6 cellular contexts compared by ENCODE assay signal in genomic region chr7:149250151-149250550, GRCh38. TPM values are rescaled to one million over a fixed set of nuclear protein-coding genes. Genes with fewer than 3 reads are reported as not detected.
DNase-seq lines count a peak whose midpoint lies in the region; ATAC-seq and TF ChIP-seq lines count a peak whose summit lies in the region.
"Not testable (repeated sequence)": the region's sequence is repeated elsewhere in the genome, so short reads cannot be mapped to it uniquely, and the experiment has no call there.

No MANE protein-coding gene starts in this region.

- not testable (repeated sequence) for H3K27me3 ChIP-seq in osteoblast (ENCODE audit: insufficient read depth, low read length)

- peak overlapping the region; percentile 66 for H3K27ac Mint-ChIP-seq in activated CD4-positive, alpha-beta T cell treated with anti-CD3 and anti-CD28 coated beads, Interleukin-2, amount 10 ng/mL, durations not matched to agents 24 days and 14 days
- H3K27ac Mint-ChIP-seq in activated T-cell treated with anti-CD3 and anti-CD28 coated beads, Interleukin-2, amount 50 U/mL, for 24 hours, result peak overlapping the region; percentile 89
- peak overlapping the region; percentile 46 for H3K27ac Mint-ChIP-seq in activated T-helper 2 cell treated with anti-CD3 and anti-CD28 coated beads, Interferon-gamma antibody, Interleukin-2, Interleukin-4, amounts not matched to agents 10 μg/mL and 5 μg/mL and 100 μg/mL, durations not matched to agents 14 hours and 24 hours and 36 hours
- peak overlapping the region; percentile 99 for H3K27ac Mint-ChIP-seq in activated naive CD8-positive, alpha-beta T cell treated with anti-CD3 and anti-CD28 coated beads, Interleukin-2, amount 50 U/mL, for 24 hours
- peak overlapping the region; percentile 78 for H3K27ac Mint-ChIP-seq in stimulated activated memory B cell treated with anti-CD40 and anti-IgM and Interleukin-4, amounts not matched to agents 10 μg/mL and 1 μg/mL and 100 μg/mL, for 72 hours

- not testable (repeated sequence) for H3K27ac ChIP-seq in osteoblast (ENCODE audit: low read depth, low read length)

- intact Hi-C loops in activated CD4-positive, alpha-beta T cell treated with anti-CD3 and anti-CD28 coated beads, Interleukin-2, amount 10 ng/mL, durations not matched to agents 24 days and 14 days (cut with micrococcal nuclease); activated T-helper 2 cell treated with anti-CD3 and anti-CD28 coated beads, Interferon-gamma antibody, Interleukin-2, Interleukin-4, amounts not matched to agents 10 μg/mL and 5 μg/mL and 100 μg/mL, durations not matched to agents 14 hours and 24 hours and 36 hours (cut with micrococcal nuclease): not testable (repeated sequence)

- H3K4me3 Mint-ChIP-seq in activated CD4-positive, alpha-beta T cell treated with anti-CD3 and anti-CD28 coated beads, Interleukin-2, amount 10 ng/mL, durations not matched to agents 24 days and 14 days; activated T-cell treated with anti-CD3 and anti-CD28 coated beads, Interleukin-2, amount 50 U/mL, for 24 hours; activated T-helper 2 cell treated with anti-CD3 and anti-CD28 coated beads, Interferon-gamma antibody, Interleukin-2, Interleukin-4, amounts not matched to agents 10 μg/mL and 5 μg/mL and 100 μg/mL, durations not matched to agents 14 hours and 24 hours and 36 hours (ENCODE audit: low read depth); activated naive CD8-positive, alpha-beta T cell treated with anti-CD3 and anti-CD28 coated beads, Interleukin-2, amount 50 U/mL, for 24 hours; stimulated activated memory B cell treated with anti-CD40 and anti-IgM and Interleukin-4, amounts not matched to agents 10 μg/mL and 1 μg/mL and 100 μg/mL, for 72 hours: not testable (repeated sequence)

- H3K4me2 ChIP-seq in osteoblast (ENCODE audit: insufficient read depth, low read length), result not testable (repeated sequence)

- ATAC-seq in activated naive CD8-positive, alpha-beta T cell treated with anti-CD3 and anti-CD28 coated beads, Interleukin-2, amount 50 U/mL, for 24 hours; stimulated activated memory B cell treated with anti-CD40 and anti-IgM and Interleukin-4, amounts not matched to agents 10 μg/mL and 1 μg/mL and 100 μg/mL, for 72 hours: not testable (repeated sequence)

- H4K20me1 ChIP-seq in osteoblast (ENCODE audit: insufficient read depth, low read length), result not testable (repeated sequence)

- DNase-seq in activated CD4-positive, alpha-beta T cell treated with anti-CD3 and anti-CD28 coated beads, Interleukin-2, amount 10 ng/mL, durations not matched to agents 24 days and 14 days; activated T-cell treated with anti-CD3 and anti-CD28 coated beads, Interleukin-2, amount 50 U/mL, for 24 hours; activated T-helper 2 cell treated with anti-CD3 and anti-CD28 coated beads, Interferon-gamma antibody, Interleukin-2, Interleukin-4, amounts not matched to agents 10 μg/mL and 5 μg/mL and 100 μg/mL, durations not matched to agents 14 hours and 24 hours and 36 hours (ENCODE audit: low spot score); activated naive CD8-positive, alpha-beta T cell treated with anti-CD3 and anti-CD28 coated beads, Interleukin-2, amount 50 U/mL, for 24 hours: not testable (repeated sequence)
- DNase-seq in osteoblast (ENCODE audit: insufficient read length, low spot score, missing footprints), result peak; percentile 21

- H2AFZ ChIP-seq in osteoblast (ENCODE audit: low read length), result not testable (repeated sequence)

- not testable (repeated sequence) for H3K9me3 ChIP-seq in osteoblast (ENCODE audit: low read depth, low read length)

- not testable (repeated sequence) for H3K9me3 Mint-ChIP-seq in activated CD4-positive, alpha-beta T cell treated with anti-CD3 and anti-CD28 coated beads, Interleukin-2, amount 10 ng/mL, durations not matched to agents 24 days and 14 days; activated T-cell treated with anti-CD3 and anti-CD28 coated beads, Interleukin-2, amount 50 U/mL, for 24 hours; activated T-helper 2 cell treated with anti-CD3 and anti-CD28 coated beads, Interferon-gamma antibody, Interleukin-2, Interleukin-4, amounts not matched to agents 10 μg/mL and 5 μg/mL and 100 μg/mL, durations not matched to agents 14 hours and 24 hours and 36 hours; activated naive CD8-positive, alpha-beta T cell treated with anti-CD3 and anti-CD28 coated beads, Interleukin-2, amount 50 U/mL, for 24 hours; stimulated activated memory B cell treated with anti-CD40 and anti-IgM and Interleukin-4, amounts not matched to agents 10 μg/mL and 1 μg/mL and 100 μg/mL, for 72 hours

- H3K79me2 ChIP-seq in osteoblast (ENCODE audit: insufficient read depth, low read length), result peaks cover 37% of the 10 kb centered on the region

- not testable (repeated sequence) for H3K4me3 ChIP-seq in osteoblast (ENCODE audit: insufficient read depth, low read length)

- not testable (repeated sequence) for H3K4me1 ChIP-seq in osteoblast (ENCODE audit: insufficient read depth, low read length)

- H3K36me3 ChIP-seq in osteoblast (ENCODE audit: insufficient read depth, low read length), result peaks cover 37% of the 10 kb centered on the region

- peaks cover 28% of the 10 kb centered on the region for H3K4me1 Mint-ChIP-seq in activated CD4-positive, alpha-beta T cell treated with anti-CD3 and anti-CD28 coated beads, Interleukin-2, amount 10 ng/mL, durations not matched to agents 24 days and 14 days
- peaks cover 50% of the 10 kb centered on the region for H3K4me1 Mint-ChIP-seq in activated T-cell treated with anti-CD3 and anti-CD28 coated beads, Interleukin-2, amount 50 U/mL, for 24 hours (ENCODE audit: low read depth)
- peaks cover 31% of the 10 kb centered on the region for H3K4me1 Mint-ChIP-seq in activated T-helper 2 cell treated with anti-CD3 and anti-CD28 coated beads, Interferon-gamma antibody, Interleukin-2, Interleukin-4, amounts not matched to agents 10 μg/mL and 5 μg/mL and 100 μg/mL, durations not matched to agents 14 hours and 24 hours and 36 hours (ENCODE audit: low read depth)
- H3K4me1 Mint-ChIP-seq in activated naive CD8-positive, alpha-beta T cell treated with anti-CD3 and anti-CD28 coated beads, Interleukin-2, amount 50 U/mL, for 24 hours, result peaks cover 54% of the 10 kb centered on the region
- H3K4me1 Mint-ChIP-seq in stimulated activated memory B cell treated with anti-CD40 and anti-IgM and Interleukin-4, amounts not matched to agents 10 μg/mL and 1 μg/mL and 100 μg/mL, for 72 hours, result peaks cover 31% of the 10 kb centered on the region

- H3K27me3 Mint-ChIP-seq in activated CD4-positive, alpha-beta T cell treated with anti-CD3 and anti-CD28 coated beads, Interleukin-2, amount 10 ng/mL, durations not matched to agents 24 days and 14 days; activated T-cell treated with anti-CD3 and anti-CD28 coated beads, Interleukin-2, amount 50 U/mL, for 24 hours; activated T-helper 2 cell treated with anti-CD3 and anti-CD28 coated beads, Interferon-gamma antibody, Interleukin-2, Interleukin-4, amounts not matched to agents 10 μg/mL and 5 μg/mL and 100 μg/mL, durations not matched to agents 14 hours and 24 hours and 36 hours (ENCODE audit: low read depth); activated naive CD8-positive, alpha-beta T cell treated with anti-CD3 and anti-CD28 coated beads, Interleukin-2, amount 50 U/mL, for 24 hours; stimulated activated memory B cell treated with anti-CD40 and anti-IgM and Interleukin-4, amounts not matched to agents 10 μg/mL and 1 μg/mL and 100 μg/mL, for 72 hours: not testable (repeated sequence)

- TF ChIP-seq CTCF in osteoblast (IDR thresholded peaks at IDR 0.05; ENCODE audit: extremely low read depth, low read depth, low read length), result not testable (repeated sequence)

- H3K36me3 Mint-ChIP-seq in activated CD4-positive, alpha-beta T cell treated with anti-CD3 and anti-CD28 coated beads, Interleukin-2, amount 10 ng/mL, durations not matched to agents 24 days and 14 days (ENCODE audit: low read depth), result peaks cover 37% of the 10 kb centered on the region
- peaks cover 78% of the 10 kb centered on the region for H3K36me3 Mint-ChIP-seq in activated T-cell treated with anti-CD3 and anti-CD28 coated beads, Interleukin-2, amount 50 U/mL, for 24 hours (ENCODE audit: low read depth)
- H3K36me3 Mint-ChIP-seq in activated T-helper 2 cell treated with anti-CD3 and anti-CD28 coated beads, Interferon-gamma antibody, Interleukin-2, Interleukin-4, amounts not matched to agents 10 μg/mL and 5 μg/mL and 100 μg/mL, durations not matched to agents 14 hours and 24 hours and 36 hours (ENCODE audit: low read depth), result peaks cover 49% of the 10 kb centered on the region
- H3K36me3 Mint-ChIP-seq in activated naive CD8-positive, alpha-beta T cell treated with anti-CD3 and anti-CD28 coated beads, Interleukin-2, amount 50 U/mL, for 24 hours (ENCODE audit: low read depth), result peaks cover 40% of the 10 kb centered on the region
- peaks cover 49% of the 10 kb centered on the region for H3K36me3 Mint-ChIP-seq in stimulated activated memory B cell treated with anti-CD40 and anti-IgM and Interleukin-4, amounts not matched to agents 10 μg/mL and 1 μg/mL and 100 μg/mL, for 72 hours

RNA-seq across cellular contexts. Expression of gene ZNF212, which starts 10.7 kb away (rescaled TPM):
- 18.0 and 18.7 TPM in 2 replicates for total RNA-seq in activated CD4-positive, alpha-beta T cell treated with anti-CD3 and anti-CD28 coated beads, Interleukin-2, amount 10 ng/mL, durations not matched to agents 24 days and 14 days
- total RNA-seq in activated T-helper 2 cell treated with anti-CD3 and anti-CD28 coated beads, Interferon-gamma antibody, Interleukin-2, Interleukin-4, amounts not matched to agents 10 μg/mL and 5 μg/mL and 100 μg/mL, durations not matched to agents 14 hours and 24 hours and 36 hours, result 18.4 and 20.1 TPM in 2 replicates
- 8.5 and 9.0 TPM in 2 replicates for total RNA-seq in osteoblast

RNA-seq across cellular contexts. Expression of gene ZNF783, which starts 11.8 kb away (rescaled TPM):
- total RNA-seq in activated CD4-positive, alpha-beta T cell treated with anti-CD3 and anti-CD28 coated beads, Interleukin-2, amount 10 ng/mL, durations not matched to agents 24 days and 14 days, result 27.2 and 27.4 TPM in 2 replicates
- total RNA-seq in activated T-helper 2 cell treated with anti-CD3 and anti-CD28 coated beads, Interferon-gamma antibody, Interleukin-2, Interleukin-4, amounts not matched to agents 10 μg/mL and 5 μg/mL and 100 μg/mL, durations not matched to agents 14 hours and 24 hours and 36 hours, result 25.0 and 26.8 TPM in 2 replicates
- 13.3 and 13.4 TPM in 2 replicates for total RNA-seq in osteoblast

RNA-seq across cellular contexts. Expression of gene ZNF282, which starts 54.8 kb away (rescaled TPM):
- total RNA-seq in activated CD4-positive, alpha-beta T cell treated with anti-CD3 and anti-CD28 coated beads, Interleukin-2, amount 10 ng/mL, durations not matched to agents 24 days and 14 days, result 44.7 and 49.9 TPM in 2 replicates
- total RNA-seq in activated T-helper 2 cell treated with anti-CD3 and anti-CD28 coated beads, Interferon-gamma antibody, Interleukin-2, Interleukin-4, amounts not matched to agents 10 μg/mL and 5 μg/mL and 100 μg/mL, durations not matched to agents 14 hours and 24 hours and 36 hours, result 116 and 118 TPM in 2 replicates
- 28.6 and 30.6 TPM in 2 replicates for total RNA-seq in osteoblast

Comparison
In these comparisons a context has a peak if more than half of its experiments do, and no peak if none do; other contexts are left out.
1. H3K27ac Mint-ChIP-seq: peak in every context shown above with its lines; median percentile 99 in activated naive CD8-positive, alpha-beta T cell treated with anti-CD3 and anti-CD28 coated beads, Interleukin-2, amount 50 U/mL, for 24 hours; 89 in activated T-cell treated with anti-CD3 and anti-CD28 coated beads, Interleukin-2, amount 50 U/mL, for 24 hours; 78 in stimulated activated memory B cell treated with anti-CD40 and anti-IgM and Interleukin-4, amounts not matched to agents 10 μg/mL and 1 μg/mL and 100 μg/mL, for 72 hours; 66 in activated CD4-positive, alpha-beta T cell treated with anti-CD3 and anti-CD28 coated beads, Interleukin-2, amount 10 ng/mL, durations not matched to agents 24 days and 14 days; 46 in activated T-helper 2 cell treated with anti-CD3 and anti-CD28 coated beads, Interferon-gamma antibody, Interleukin-2, Interleukin-4, amounts not matched to agents 10 μg/mL and 5 μg/mL and 100 μg/mL, durations not matched to agents 14 hours and 24 hours and 36 hours.